8 cellular contexts compared by ENCODE assay signal in the genomic region with DNA sequence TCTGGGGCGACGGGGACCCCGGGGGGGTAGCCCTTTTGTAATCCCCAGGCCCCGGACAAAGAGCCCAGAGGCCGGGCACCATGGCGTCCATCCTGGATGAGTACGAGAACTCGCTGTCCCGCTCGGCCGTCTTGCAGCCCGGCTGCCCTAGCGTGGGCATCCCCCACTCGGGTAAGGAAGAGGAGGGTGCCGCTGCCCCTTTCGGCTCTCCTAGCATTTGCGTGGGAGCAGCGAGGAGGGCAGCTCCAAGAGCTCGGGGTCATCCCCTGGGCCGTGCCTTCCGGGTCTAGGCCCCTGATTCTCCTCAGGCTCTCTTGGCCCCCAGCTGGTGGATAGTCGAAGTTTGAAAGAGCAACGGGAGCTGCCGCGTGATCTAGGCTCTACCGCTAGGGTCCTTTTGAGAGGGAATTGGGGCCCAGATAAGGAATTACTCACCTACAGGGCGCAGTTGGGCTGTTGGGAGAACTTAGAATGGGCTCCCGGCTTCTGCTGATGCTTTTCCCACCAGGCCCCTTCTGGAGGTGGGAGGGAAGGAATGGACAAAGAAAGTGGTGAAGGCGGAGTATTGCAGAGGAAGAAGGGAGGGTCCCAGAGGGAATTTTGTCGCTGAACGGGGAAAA. TPM values are rescaled to one million over a fixed set of nuclear protein-coding genes. Genes with fewer than 3 reads are reported as not detected.
DNase-seq lines count a peak whose midpoint lies in the region; ATAC-seq, FAIRE-seq and TF ChIP-seq lines count a peak whose summit lies in the region.

No MANE protein-coding gene starts in this region.

- no peaks in the 10 kb centered on the region for H3K27me3 Mint-ChIP-seq in activated T-cell treated with anti-CD3 and anti-CD28 coated beads, Interleukin-2, amount 50 U/mL, for 4 hours (ENCODE audit: low read depth)
- H3K27me3 Mint-ChIP-seq in natural killer cell treated with Interleukin-12 subunit alpha and Interleukin-12 subunit beta and Interleukin-15 and Interleukin-18, amount 100 ng/mL, for 72 hours: peaks cover 0 to 6% of the 10 kb centered on the region in 2 donors

- peaks cover 24% of the 10 kb centered on the region for H3K4me1 Mint-ChIP-seq in activated T-cell treated with anti-CD3 and anti-CD28 coated beads, Interleukin-2, amount 50 U/mL, for 4 hours (ENCODE audit: low read depth)
- H3K4me1 Mint-ChIP-seq in natural killer cell treated with Interleukin-12 subunit alpha and Interleukin-12 subunit beta and Interleukin-15 and Interleukin-18, amount 100 ng/mL, for 72 hours (ENCODE audit: low read depth in 2 of 2): peaks cover 44 to 45% of the 10 kb centered on the region in 2 donors

- no peak for FAIRE-seq in urothelium cell line (lab: Jason Lieb, UNC)

- no peak; the same call in 1 of the 2 replicates for TF ChIP-seq CTCF in PC-9 (conservative IDR thresholded peaks at IDR 0.05)

- no peaks in the 10 kb centered on the region for H3K27me3 ChIP-seq in PC-9 (ENCODE audit: insufficient read depth, low read depth)

- peak overlapping the region; percentile 89 for H3K4me2 ChIP-seq in PC-9

- H3K79me2 ChIP-seq in PC-9 (ENCODE audit: low read depth): peaks cover 22% of the 10 kb centered on the region

- H3K9me3 ChIP-seq in PC-9 (ENCODE audit: insufficient read depth, low read depth): no peaks in the 10 kb centered on the region

- H3K36me3 Mint-ChIP-seq in activated T-cell treated with anti-CD3 and anti-CD28 coated beads, Interleukin-2, amount 50 U/mL, for 4 hours (ENCODE audit: insufficient read depth): peaks cover 10% of the 10 kb centered on the region
- no peaks in the 10 kb centered on the region for H3K36me3 Mint-ChIP-seq in natural killer cell treated with Interleukin-12 subunit alpha and Interleukin-12 subunit beta and Interleukin-15 and Interleukin-18, amount 100 ng/mL, for 72 hours

- intact Hi-C loops in PC-9 (cut with micrococcal nuclease; ENCODE audit: unreplicated experiment): loop anchor here (1.0 to 5.0 kb wide), 5 partner anchors 37 to 617 kb away; a partner anchor contains a TSS

- ATAC-seq in HG03025 (IDR thresholded peaks at IDR 0.05; ENCODE audit: low FRiP score, unreplicated experiment): peak; percentile 27
- peak; percentile 72 to 73 for ATAC-seq in activated T-cell treated with anti-CD3 and anti-CD28 coated beads, Interleukin-2, amount 50 U/mL, for 4 hours
- peak; percentile 60 to 72 for ATAC-seq in natural killer cell treated with Interleukin-12 subunit alpha and Interleukin-12 subunit beta and Interleukin-15 and Interleukin-18, amount 100 ng/mL, for 72 hours

- H3K4me1 ChIP-seq in PC-9 (replicated peaks; ENCODE audit: insufficient read depth): peaks cover 20% of the 10 kb centered on the region

- no peaks in the 10 kb centered on the region; the same call in 1 of the 2 replicates for H3K36me3 ChIP-seq in PC-9 (ENCODE audit: low read depth)

- BruUV-seq in PC-9 (replicated peaks; lab: Mats Ljungman, UMichigan): TSS peak; percentile 48

- no peaks in the 10 kb centered on the region for H3K9me3 Mint-ChIP-seq in activated T-cell treated with anti-CD3 and anti-CD28 coated beads, Interleukin-2, amount 50 U/mL, for 4 hours
- no peaks in the 10 kb centered on the region for H3K9me3 Mint-ChIP-seq in natural killer cell treated with Interleukin-12 subunit alpha and Interleukin-12 subunit beta and Interleukin-15 and Interleukin-18, amount 100 ng/mL, for 72 hours

- DNase-seq in NCI-H510A treated with DMSO at 0.1 percent for 48 hours (lab: John Stamatoyannopoulos, UW) (peak; percentile 39), NCI-H510A (lab: John Stamatoyannopoulos, UW) (no peak), PC-9 (peak; percentile 47 to 69), fibroblast of gingiva (ENCODE audit: low read depth) (peak; percentile 65), urothelium cell line (ENCODE audit: low spot score) (peak; percentile 79)
- peak; percentile 41 for DNase-seq in activated T-cell treated with anti-CD3 and anti-CD28 coated beads, Interleukin-2, amount 50 U/mL, for 4 hours
- peak; percentile 80 for DNase-seq in natural killer cell treated with Interleukin-12 subunit alpha and Interleukin-12 subunit beta and Interleukin-15 and Interleukin-18, amount 100 ng/mL, for 72 hours (ENCODE audit: low spot score)

- H3K9me2 ChIP-seq in PC-9 (ENCODE audit: insufficient read depth): no peaks in the 10 kb centered on the region

- CTCF ChIA-PET in PC-9 (lab: Charles Lee): interaction anchor here (0.6 to 3.1 kb wide), 9 partner anchors 11 to 172 kb away, joined by 3 to 42 read pairs (median 4); a partner anchor contains a TSS

- peak overlapping the region; percentile 73 for H3K27ac ChIP-seq in PC-9

- H4K20me1 ChIP-seq in PC-9 (ENCODE audit: insufficient read depth): no peaks in the 10 kb centered on the region

- H3K4me3 Mint-ChIP-seq in activated T-cell treated with anti-CD3 and anti-CD28 coated beads, Interleukin-2, amount 50 U/mL, for 4 hours: peak overlapping the region; percentile 99
- peak overlapping the region; percentile 96 for H3K4me3 Mint-ChIP-seq in natural killer cell treated with Interleukin-12 subunit alpha and Interleukin-12 subunit beta and Interleukin-15 and Interleukin-18, amount 100 ng/mL, for 72 hours

- POLR2A ChIA-PET in PC-9 (lab: Charles Lee; ENCODE audit: unreplicated experiment): interaction anchor here (0.6 kb wide), 1 partner anchor 110 kb away, joined by 3 read pairs; no protein-coding TSS in a partner anchor

- H3K4me3 ChIP-seq in PC-9: peak overlapping the region; percentile 94

- H3F3A ChIP-seq in PC-9 (ENCODE audit: insufficient read depth, low read depth): peaks cover 6% of the 10 kb centered on the region; the same call in 1 of the 2 replicates

- H3K27ac Mint-ChIP-seq in natural killer cell treated with Interleukin-12 subunit alpha and Interleukin-12 subunit beta and Interleukin-15 and Interleukin-18, amount 100 ng/mL, for 72 hours: peak overlapping the region; percentile 91 to 96

- H2AFZ ChIP-seq in PC-9: peak overlapping the region; percentile 81

RNA-seq across cellular contexts. Expression of a gene that starts 0.5 kb away (rescaled TPM):
- total RNA-seq in PC-9 (2021): 9.6 and 9.9 TPM in 2 replicates
- total RNA-seq in activated T-cell treated with anti-CD3 and anti-CD28 coated beads, Interleukin-2, amount 50 U/mL, for 4 hours: 10 to 100 TPM; 15.9 to 16.7 (median 16.4) TPM
- total RNA-seq in natural killer cell treated with Interleukin-12 subunit alpha and Interleukin-12 subunit beta and Interleukin-15 and Interleukin-18, amount 100 ng/mL, for 72 hours: 10 to 100 TPM; 22.8 to 27.3 TPM

RNA-seq across cellular contexts. Expression of a gene that starts 20.8 kb away (rescaled TPM):
- total RNA-seq in PC-9 (2021): 1.4 and 4.1 TPM in 2 replicates
- under 1 TPM; 0.35 to 0.53 (median 0.49) TPM for total RNA-seq in activated T-cell treated with anti-CD3 and anti-CD28 coated beads, Interleukin-2, amount 50 U/mL, for 4 hours
- total RNA-seq in natural killer cell treated with Interleukin-12 subunit alpha and Interleukin-12 subunit beta and Interleukin-15 and Interleukin-18, amount 100 ng/mL, for 72 hours: not detected

RNA-seq across cellular contexts. Expression of a gene that starts 34.3 kb away (rescaled TPM):
- 0.48 and 0.55 TPM in 2 replicates for total RNA-seq in PC-9 (2021)
- under 1 TPM; 0.05 to 0.38 (median 0.37) TPM for total RNA-seq in activated T-cell treated with anti-CD3 and anti-CD28 coated beads, Interleukin-2, amount 50 U/mL, for 4 hours
- under 1 TPM in 1 of 2 donors, not detected in 1; 0.17 TPM for total RNA-seq in natural killer cell treated with Interleukin-12 subunit alpha and Interleukin-12 subunit beta and Interleukin-15 and Interleukin-18, amount 100 ng/mL, for 72 hours

RNA-seq across cellular contexts. Expression of a gene that starts 51.0 kb away (rescaled TPM):
- 141 and 180 TPM in 2 replicates for total RNA-seq in PC-9 (2021)
- 10 to 100 TPM; 10.8 to 13.5 (median 12.2) TPM for total RNA-seq in activated T-cell treated with anti-CD3 and anti-CD28 coated beads, Interleukin-2, amount 50 U/mL, for 4 hours
- total RNA-seq in natural killer cell treated with Interleukin-12 subunit alpha and Interleukin-12 subunit beta and Interleukin-15 and Interleukin-18, amount 100 ng/mL, for 72 hours: 1 to 10 TPM; 1.0 to 1.5 TPM

RNA-seq across cellular contexts. Expression of a gene that starts 58.5 kb away (rescaled TPM):
- total RNA-seq in PC-9 (2021): 5.3 and 8.6 TPM in 2 replicates
- 10 to 100 TPM; 12.0 to 31.3 (median 20.8) TPM for total RNA-seq in activated T-cell treated with anti-CD3 and anti-CD28 coated beads, Interleukin-2, amount 50 U/mL, for 4 hours
- total RNA-seq in natural killer cell treated with Interleukin-12 subunit alpha and Interleukin-12 subunit beta and Interleukin-15 and Interleukin-18, amount 100 ng/mL, for 72 hours: 10 to 100 TPM in 1 of 2 donors, 1 to 10 TPM in 1; 7.7 to 13.1 TPM
